8 cellular contexts compared by ENCODE assay signal in genomic region chr13:19634129-19634740, GRCh38. TPM values are rescaled to one million over a fixed set of nuclear protein-coding genes. Genes with fewer than 3 reads are reported as not detected.
DNase-seq lines count a peak whose midpoint lies in the region; ATAC-seq and TF ChIP-seq lines count a peak whose summit lies in the region.

No MANE protein-coding gene starts in this region.

- H3K27me3 ChIP-seq in H7 (ENCODE audit: control insufficient read depth, insufficient read depth, low read length): no peaks in the 10 kb centered on the region
- H3K27me3 ChIP-seq in mammary epithelial cell (ENCODE audit: insufficient read depth, low read length): no peaks in the 10 kb centered on the region

- no peaks in the 10 kb centered on the region for H3K27me3 Mint-ChIP-seq in stimulated activated memory B cell treated with anti-CD40 and anti-IgM and Interleukin-4, amounts not matched to agents 10 μg/mL and 1 μg/mL and 100 μg/mL, for 72 hours

- H2AFZ ChIP-seq in mammary epithelial cell (ENCODE audit: low read depth, low read length): peak overlapping the region; percentile 88

- peak; percentile 41 for ATAC-seq in stimulated activated memory B cell treated with anti-CD40 and anti-IgM and Interleukin-4, amounts not matched to agents 10 μg/mL and 1 μg/mL and 100 μg/mL, for 72 hours

- WGBS in mammary epithelial cell (ENCODE audit: low coverage, missing lambda C conversion rate): 3% methylated on average over 12 of the region's 14 CpGs

- H3K9me3 ChIP-seq in mammary epithelial cell (replicated peaks; ENCODE audit: insufficient read depth, low read length): no peaks in the 10 kb centered on the region

- dilution Hi-C loops in mammary epithelial cell (cut with HindIII; ENCODE audit: low sequenced_read_pairs): no loop called here

- DNase-seq in G401 (ENCODE audit: low spot score) (peak; percentile 61), H7 (no peak), NCI-H526 treated with DMSO at 0.1 percent for 48 hours (lab: John Stamatoyannopoulos, UW) (peak; percentile 54), mammary epithelial cell (peak; percentile 50), kidney glomerular epithelial cell (lab: John Stamatoyannopoulos, UW) (peak; percentile 38), DMS114 treated with DMSO at 0.1 percent for 48 hours (lab: John Stamatoyannopoulos, UW; ENCODE audit: unreplicated experiment) (no peak)
- no peak for DNase-seq in stimulated activated CD4-positive, alpha-beta T cell treated with anti-CD3 and anti-CD28 coated beads, Interleukin-4, amount 100 ng/mL, for 4 hours

- intact Hi-C loops in mammary epithelial cell (cut with micrococcal nuclease): no loop called here

- CTCF ChIA-PET in mammary epithelial cell (lab: Charles Lee; ENCODE audit: low non-redundant PET): interaction anchor here (0.6 to 0.9 kb wide), 2 partner anchors 32 to 33 kb away, joined by 4 to 21 read pairs; no protein-coding TSS in a partner anchor

- TF ChIP-seq CTCF in mammary epithelial cell (conservative IDR thresholded peaks at IDR 0.05 in 1 of 2, IDR thresholded peaks at IDR 0.05 in 1 of 2; ENCODE audit: extremely low read depth in 1 of 2, insufficient read depth in 1 of 2, low read depth in 1 of 2, low read length in 2 of 2): no peak

- H3K36me3 Mint-ChIP-seq in stimulated activated memory B cell treated with anti-CD40 and anti-IgM and Interleukin-4, amounts not matched to agents 10 μg/mL and 1 μg/mL and 100 μg/mL, for 72 hours: peaks cover 13% of the 10 kb centered on the region

- no peaks in the 10 kb centered on the region for H4K20me1 ChIP-seq in mammary epithelial cell (ENCODE audit: insufficient read depth, low read length)

- in situ Hi-C loops in G401 (cut with HindIII; ENCODE audit: low sequenced_read_pairs) (no loop called here), mammary epithelial cell (cut with MboI; ENCODE audit: low sequenced_read_pairs in 2 of 2) (no loop called here)

- H3K9me3 Mint-ChIP-seq in stimulated activated memory B cell treated with anti-CD40 and anti-IgM and Interleukin-4, amounts not matched to agents 10 μg/mL and 1 μg/mL and 100 μg/mL, for 72 hours: peaks cover 3% of the 10 kb centered on the region

- H3K27ac ChIP-seq in mammary epithelial cell (ENCODE audit: insufficient read depth, low read depth, low read length): peak overlapping the region; percentile 26

- H3K4me1 Mint-ChIP-seq in stimulated activated memory B cell treated with anti-CD40 and anti-IgM and Interleukin-4, amounts not matched to agents 10 μg/mL and 1 μg/mL and 100 μg/mL, for 72 hours: peaks cover 38% of the 10 kb centered on the region

- peak overlapping the region; percentile 99 for H3K4me3 Mint-ChIP-seq in stimulated activated memory B cell treated with anti-CD40 and anti-IgM and Interleukin-4, amounts not matched to agents 10 μg/mL and 1 μg/mL and 100 μg/mL, for 72 hours

- BruUV-seq in mammary epithelial cell (replicated peaks; lab: Mats Ljungman, UMichigan): no TSS peak

- H3K4me3 ChIP-seq in H7 (ENCODE audit: insufficient read depth, low read depth, low read length): peak overlapping the region; percentile 84
- peak overlapping the region; percentile 55 to 92 (median 75) for H3K4me3 ChIP-seq in mammary epithelial cell (replicated peaks in 1 of 3; ENCODE audit: insufficient read depth in 1 of 3, low read depth in 2 of 3, low read length in 3 of 3)

- H3K4me1 ChIP-seq in mammary epithelial cell (ENCODE audit: insufficient read depth, low read length): no peaks in the 10 kb centered on the region

- peak overlapping the region; percentile 80 for H3K4me2 ChIP-seq in mammary epithelial cell (ENCODE audit: insufficient read depth, low read depth, low read length)

- H3K27ac Mint-ChIP-seq in stimulated activated memory B cell treated with anti-CD40 and anti-IgM and Interleukin-4, amounts not matched to agents 10 μg/mL and 1 μg/mL and 100 μg/mL, for 72 hours: peak overlapping the region; percentile 97

- H3K79me2 ChIP-seq in mammary epithelial cell (ENCODE audit: insufficient read depth, low read length): peaks cover 54% of the 10 kb centered on the region

- H3K36me3 ChIP-seq in H7 (replicated peaks; ENCODE audit: control insufficient read depth, insufficient read depth, low read length) (no peaks in the 10 kb centered on the region), mammary epithelial cell (ENCODE audit: insufficient read depth, low read length) (no peaks in the 10 kb centered on the region)

- H3K9ac ChIP-seq in mammary epithelial cell (ENCODE audit: insufficient read depth, low read length): peak overlapping the region; percentile 89

RNA-seq across cellular contexts. Expression of gene MPHOSPH8, which starts 0.8 kb away (rescaled TPM):
- 5.4 and 9.2 TPM in 2 replicates for total RNA-seq in G401 (2014; rRNA removed; shearing (Covaris generic))
- 5.2 and 6.0 TPM in 2 replicates for total RNA-seq in H7 (2014; rRNA removed; shearing (Covaris generic))
- 10 to 100 TPM; 10.0 to 27.3 TPM for total RNA-seq in mammary epithelial cell
- 10.9 TPM for polyA plus RNA-seq in mammary epithelial cell
- polyA minus RNA-seq in mammary epithelial cell: 13.0 TPM

Comparison
In these comparisons a context has a peak if more than half of its experiments do, and no peak if none do; other contexts are left out.
1. DNase-seq: peak in G401 (single experiment), NCI-H526 treated with DMSO at 0.1 percent for 48 hours (single experiment), mammary epithelial cell (single experiment) and kidney glomerular epithelial cell (single experiment); none in H7 (single experiment), DMS114 treated with DMSO at 0.1 percent for 48 hours (single experiment) and stimulated activated CD4-positive, alpha-beta T cell treated with anti-CD3 and anti-CD28 coated beads, Interleukin-4, amount 100 ng/mL, for 4 hours (0 of 2).